Comparison of ENCODE assay signal across 11 cellular contexts in genomic region chr3:16240229-16241023, GRCh38. TPM values are rescaled to one million over a fixed set of nuclear protein-coding genes. Genes with fewer than 3 reads are reported as not detected.
A peak's percentile ranks its signal among the peaks of the same experiment; 100 is the strongest.
DNase-seq lines count a peak whose midpoint lies in the region; ATAC-seq and TF ChIP-seq lines count a peak whose summit lies in the region.
"Had no signal": no experiment of that assay in that cellular context is flagged by ENCODE, and none has a peak within 500 bp of the region (broad histone marks: within the 10 kb centered on the region; RNA-seq: fewer than 3 reads in every experiment).

No MANE protein-coding gene starts in this region.

- intact Hi-C loops in left ventricle myocardium superior (cut with micrococcal nuclease): loop anchor here (10.0 kb wide), 1 partner anchor 606 kb away; no protein-coding TSS in a partner anchor
- intact Hi-C loops in heart left ventricle (cut with DNase I): loop anchor here in 5 of 10 donors (10.0 kb wide), 2 partner anchors 606 to 616 kb away; no protein-coding TSS in a partner anchor
- intact Hi-C loops in upper lobe of right lung (cut with DNase I): no loop called here
- intact Hi-C loops in activated T-helper 2 cell treated with anti-CD3 and anti-CD28 coated beads, Interferon-gamma antibody, Interleukin-2, Interleukin-4, amounts not matched to agents 10 μg/mL and 5 μg/mL and 100 μg/mL, durations not matched to agents 14 hours and 24 hours and 36 hours (cut with micrococcal nuclease): loop anchor here (10.0 kb wide), 1 partner anchor 1036 kb away; the partner anchor contains the start of gene CAPN7

- H3K4me1 ChIP-seq in heart left ventricle (peaks cover 0 to 50% (median 22%) of the 10 kb centered on the region in 12 donors), upper lobe of right lung (peaks cover 6% of the 10 kb centered on the region)

- no peak for DNase-seq in left ventricle myocardium superior
- no peak for DNase-seq in heart left ventricle
- peak; percentile 55 for DNase-seq in WERI-Rb-1
- DNase-seq in glutamatergic neuron: no peak
- no peak for DNase-seq in upper lobe of right lung
- no peak for DNase-seq in activated T-helper 2 cell treated with anti-CD3 and anti-CD28 coated beads, Interferon-gamma antibody, Interleukin-2, Interleukin-4, amounts not matched to agents 10 μg/mL and 5 μg/mL and 100 μg/mL, durations not matched to agents 14 hours and 24 hours and 36 hours (ENCODE audit: low spot score)
- DNase-seq in WTC11 (ENCODE audit: low spot score): no peak
- DNase-seq: activated CD4-positive, alpha-beta T cell treated with anti-CD3 and anti-CD28 coated beads, Interleukin-2, amount 50 U/mL, for 1 hour; CD8-positive, alpha-beta T cell had no signal

- POLR2A ChIA-PET in WTC11 (lab: Charles Lee): no interaction called here

- H3K4me1 Mint-ChIP-seq in glutamatergic neuron (ENCODE audit: low read depth, unreplicated experiment) (peaks cover 21% of the 10 kb centered on the region), WTC11 (peaks cover under 1% of the 10 kb centered on the region; the same call in 1 of the 2 replicates)
- H3K4me1 Mint-ChIP-seq in activated T-helper 2 cell treated with anti-CD3 and anti-CD28 coated beads, Interferon-gamma antibody, Interleukin-2, Interleukin-4, amounts not matched to agents 10 μg/mL and 5 μg/mL and 100 μg/mL, durations not matched to agents 14 hours and 24 hours and 36 hours (ENCODE audit: low read depth): peaks cover 6% of the 10 kb centered on the region

- H3K36me3 ChIP-seq in heart left ventricle (no peaks in the 10 kb centered on the region), WERI-Rb-1 (no peaks in the 10 kb centered on the region), upper lobe of right lung (no peaks in the 10 kb centered on the region)
- H3K36me3 ChIP-seq: ascending aorta had no signal

- H3K27me3 ChIP-seq in heart left ventricle: no peaks in the 10 kb centered on the region
- no peaks in the 10 kb centered on the region for H3K27me3 ChIP-seq in WERI-Rb-1 (ENCODE audit: insufficient read depth, low read depth, severe bottlenecking)
- H3K27me3 ChIP-seq in upper lobe of right lung: no peaks in the 10 kb centered on the region
- H3K27me3 ChIP-seq: ascending aorta had no signal

- TF ChIP-seq CTCF in heart left ventricle (IDR thresholded peaks at IDR 0.05): no peak
- no peak for TF ChIP-seq CTCF in WERI-Rb-1 (IDR thresholded peaks at IDR 0.05; ENCODE audit: low read depth, low read length)
- TF ChIP-seq CTCF in glutamatergic neuron (IDR thresholded peaks at IDR 0.05; ENCODE audit: partially characterized antibody, unreplicated experiment): no peak
- TF ChIP-seq CTCF in upper lobe of right lung (IDR thresholded peaks at IDR 0.05): no peak
- TF ChIP-seq CTCF in WTC11 (IDR thresholded peaks at IDR 0.05): no peak

- H3K27me3 Mint-ChIP-seq in glutamatergic neuron (ENCODE audit: unreplicated experiment) (no peaks in the 10 kb centered on the region), WTC11 (ENCODE audit: low read depth) (peaks cover 6% of the 10 kb centered on the region)
- H3K27me3 Mint-ChIP-seq in activated T-helper 2 cell treated with anti-CD3 and anti-CD28 coated beads, Interferon-gamma antibody, Interleukin-2, Interleukin-4, amounts not matched to agents 10 μg/mL and 5 μg/mL and 100 μg/mL, durations not matched to agents 14 hours and 24 hours and 36 hours (ENCODE audit: low read depth): no peaks in the 10 kb centered on the region

- H3K36me3 Mint-ChIP-seq in glutamatergic neuron (ENCODE audit: unreplicated experiment) (no peaks in the 10 kb centered on the region), WTC11 (no peaks in the 10 kb centered on the region)
- H3K36me3 Mint-ChIP-seq in activated T-helper 2 cell treated with anti-CD3 and anti-CD28 coated beads, Interferon-gamma antibody, Interleukin-2, Interleukin-4, amounts not matched to agents 10 μg/mL and 5 μg/mL and 100 μg/mL, durations not matched to agents 14 hours and 24 hours and 36 hours (ENCODE audit: low read depth): no peaks in the 10 kb centered on the region
- H3K36me3 Mint-ChIP-seq: CD8-positive, alpha-beta T cell had no signal

- ATAC-seq in left ventricle myocardium superior: peak; percentile 14
- no peak for ATAC-seq in heart left ventricle
- ATAC-seq in upper lobe of right lung: peak; percentile 53
- no peak for ATAC-seq in HG02840 (IDR thresholded peaks at IDR 0.05; ENCODE audit: low FRiP score, unreplicated experiment)
- no peak for ATAC-seq in WTC11
- ATAC-seq: CD8-positive, alpha-beta T cell had no signal

- H3K4me3 ChIP-seq in heart left ventricle: no peak overlapping the region
- no peak overlapping the region for H3K4me3 ChIP-seq in WERI-Rb-1 (ENCODE audit: low read depth, low read length)
- no peak overlapping the region for H3K4me3 ChIP-seq in upper lobe of right lung
- H3K4me3 ChIP-seq: ascending aorta had no signal

- 84 to 86% (median 85%) methylated on average over 6 of the region's 6 CpGs for WGBS in heart left ventricle, 4 donors

- peaks cover 2% of the 10 kb centered on the region for H3K9me3 Mint-ChIP-seq in glutamatergic neuron (ENCODE audit: unreplicated experiment)
- H3K9me3 Mint-ChIP-seq in activated T-helper 2 cell treated with anti-CD3 and anti-CD28 coated beads, Interferon-gamma antibody, Interleukin-2, Interleukin-4, amounts not matched to agents 10 μg/mL and 5 μg/mL and 100 μg/mL, durations not matched to agents 14 hours and 24 hours and 36 hours: no peaks in the 10 kb centered on the region
- no peaks in the 10 kb centered on the region for H3K9me3 Mint-ChIP-seq in WTC11
- H3K9me3 Mint-ChIP-seq: CD8-positive, alpha-beta T cell had no signal

- TF ChIP-seq POLR2A in heart left ventricle (IDR thresholded peaks at IDR 0.05): no peak

- H3K9me3 ChIP-seq in heart left ventricle (no peaks in the 10 kb centered on the region), WERI-Rb-1 (ENCODE audit: severe bottlenecking) (peaks cover 3% of the 10 kb centered on the region), upper lobe of right lung (no peaks in the 10 kb centered on the region)
- H3K9me3 ChIP-seq: ascending aorta had no signal

- H3K27ac Mint-ChIP-seq in glutamatergic neuron (ENCODE audit: unreplicated experiment) (peak overlapping the region; percentile 63), WTC11 (no peak overlapping the region)
- no peak overlapping the region for H3K27ac Mint-ChIP-seq in activated T-helper 2 cell treated with anti-CD3 and anti-CD28 coated beads, Interferon-gamma antibody, Interleukin-2, Interleukin-4, amounts not matched to agents 10 μg/mL and 5 μg/mL and 100 μg/mL, durations not matched to agents 14 hours and 24 hours and 36 hours
- H3K27ac Mint-ChIP-seq: CD8-positive, alpha-beta T cell had no signal

- H3K4me3 Mint-ChIP-seq in glutamatergic neuron (ENCODE audit: unreplicated experiment) (no peak overlapping the region), WTC11 (no peak overlapping the region)
- no peak overlapping the region for H3K4me3 Mint-ChIP-seq in activated T-helper 2 cell treated with anti-CD3 and anti-CD28 coated beads, Interferon-gamma antibody, Interleukin-2, Interleukin-4, amounts not matched to agents 10 μg/mL and 5 μg/mL and 100 μg/mL, durations not matched to agents 14 hours and 24 hours and 36 hours (ENCODE audit: low read depth)
- H3K4me3 Mint-ChIP-seq: CD8-positive, alpha-beta T cell had no signal

- H3K27ac ChIP-seq in heart left ventricle: peak overlapping the region in 1 of 12 donors; percentile 22
- peak overlapping the region; percentile 84 for H3K27ac ChIP-seq in WERI-Rb-1
- no peak overlapping the region for H3K27ac ChIP-seq in upper lobe of right lung
- H3K27ac ChIP-seq: ascending aorta had no signal

- CTCF ChIA-PET in WTC11 (lab: Charles Lee): interaction anchor here (1.7 kb wide), 1 partner anchor 62 kb away, joined by 7 read pairs; no protein-coding TSS in a partner anchor

TF ChIP-seq in WTC11, 78 proteins besides CTCF, POLR2A, EP300 and RAD21:
- no peak for TF ChIP-seq GRHL2 (CRISPR knock-in tag; IDR thresholded peaks at IDR 0.05; ENCODE audit: insufficient replicate concordance, severe bottlenecking)
- TF ChIP-seq NFATC4 (CRISPR knock-in tag; IDR thresholded peaks at IDR 0.05): no peak
- no peak for TF ChIP-seq CDX4 (CRISPR knock-in tag; IDR thresholded peaks at IDR 0.05; ENCODE audit: borderline replicate concordance)
- TF ChIP-seq ZNF423 (CRISPR knock-in tag; IDR thresholded peaks at IDR 0.05): no peak
- no peak for TF ChIP-seq ZBTB43 (CRISPR knock-in tag; IDR thresholded peaks at IDR 0.05)
- TF ChIP-seq ZNF396 (CRISPR knock-in tag; IDR thresholded peaks at IDR 0.05; ENCODE audit: borderline replicate concordance): no peak

RNA-seq across cellular contexts. Expression of gene DPH3, which starts 24.3 kb away (rescaled TPM):
- total RNA-seq in left ventricle myocardium superior (18.2 TPM), heart left ventricle (10 to 100 TPM; 13.7 to 35.6 (median 20.9) TPM), glutamatergic neuron (ENCODE audit: unreplicated experiment) (30.5 TPM), upper lobe of right lung (29.8 TPM), WTC11 (2021) (26.5 to 27.8 TPM (median 26.6 TPM) in 3 replicates)
- polyA plus RNA-seq in heart left ventricle: 10 to 100 TPM in 1 of 2 donors, 1 to 10 TPM in 1; 10.0 to 38.3 TPM
- 22.7 and 23.1 TPM in 2 replicates for total RNA-seq in activated T-helper 2 cell treated with anti-CD3 and anti-CD28 coated beads, Interferon-gamma antibody, Interleukin-2, Interleukin-4, amounts not matched to agents 10 μg/mL and 5 μg/mL and 100 μg/mL, durations not matched to agents 14 hours and 24 hours and 36 hours

RNA-seq across cellular contexts. Expression of gene OXNAD1, which starts 24.6 kb away (rescaled TPM):
- 15.4 TPM for total RNA-seq in left ventricle myocardium superior
- total RNA-seq in heart left ventricle: 10 to 100 TPM; 12.8 to 23.6 (median 18.1) TPM
- polyA plus RNA-seq in heart left ventricle: 10 to 100 TPM in 1 of 2 donors, 1 to 10 TPM in 1; 7.3 to 26.9 TPM
- total RNA-seq in glutamatergic neuron (ENCODE audit: unreplicated experiment): 14.6 TPM
- 12.8 TPM for total RNA-seq in upper lobe of right lung
- 18.7 and 20.5 TPM in 2 replicates for total RNA-seq in activated T-helper 2 cell treated with anti-CD3 and anti-CD28 coated beads, Interferon-gamma antibody, Interleukin-2, Interleukin-4, amounts not matched to agents 10 μg/mL and 5 μg/mL and 100 μg/mL, durations not matched to agents 14 hours and 24 hours and 36 hours
- total RNA-seq in WTC11 (2021): 20.1 to 21.7 TPM (median 21.4 TPM) in 3 replicates

Comparison
In these comparisons a context has a peak if more than half of its experiments do, and no peak if none do; other contexts are left out.
1. ATAC-seq: peak in left ventricle myocardium superior (single experiment) and upper lobe of right lung (single experiment); none in heart left ventricle (0 of 4), HG02840 (single experiment) and WTC11 (single experiment).